ENCODE assay signal across 27 cellular contexts in genomic region chr4:38415682-38416081, GRCh38.
"Had no signal": no experiment of that assay in that cellular context is flagged by ENCODE, and none has a peak within 500 bp of the region (broad histone marks: within the 10 kb centered on the region; RNA-seq: fewer than 3 reads in every experiment).

No MANE protein-coding gene starts in this region.

- H3K9me3 ChIP-seq: adrenal gland, body of pancreas, colonic mucosa, ovary, psoas muscle, sigmoid colon, stomach, thyroid gland had no signal

- ATAC-seq: activated T-cell treated with anti-CD3 and anti-CD28 coated beads, Interleukin-2, amount 50 U/mL, for 4 hours; body of pancreas; effector memory CD8-positive, alpha-beta T cell; esophagus mucosa; natural killer cell; psoas muscle; stimulated activated effector memory CD8-positive, alpha-beta T cell treated with anti-CD3 and anti-CD28 coated beads, Interleukin-12 subunit alpha, Interleukin-12 subunit beta, amount 100 ng/mL, for 72 hours had no signal

- H3K4me3 ChIP-seq: adrenal gland, body of pancreas, colonic mucosa, ovary, psoas muscle, sigmoid colon, stomach, thyroid gland had no signal

- H3K4me1 Mint-ChIP-seq: stimulated activated effector memory CD8-positive, alpha-beta T cell treated with anti-CD3 and anti-CD28 coated beads, Interleukin-12 subunit alpha, Interleukin-12 subunit beta, amount 100 ng/mL, for 72 hours had no signal

- H3K4me1 ChIP-seq: adrenal gland, colonic mucosa, psoas muscle, sigmoid colon, thyroid gland had no signal

- H3K36me3 ChIP-seq: adrenal gland, colonic mucosa, ovary, sigmoid colon, stomach, thyroid gland had no signal

- H3K27me3 ChIP-seq: adrenal gland, body of pancreas, colonic mucosa, ovary, sigmoid colon, stomach, thyroid gland had no signal

- DNase-seq: activated CD4-positive, alpha-beta memory T cell treated with anti-CD3 and anti-CD28 coated beads for 36 hours; activated CD4-positive, alpha-beta T cell treated with anti-CD3 and anti-CD28 coated beads for 4 hours; activated T-cell treated with anti-CD3 and anti-CD28 coated beads, Interleukin-2, amount 50 U/mL, for 4 hours; adrenal gland; aorta; body of pancreas; colonic mucosa; effector memory CD8-positive, alpha-beta T cell; foreskin fibroblast; head of caudate nucleus; hippocampal formation; natural killer cell; ovary; psoas muscle; sigmoid colon; small intestine; stimulated activated CD4-positive, alpha-beta T cell treated with anti-CD3 and anti-CD28 coated beads, Interleukin-4, amount 100 ng/mL, for 24 hours; stomach; SW 1271; T-helper 9 cell; thyroid gland had no signal

- H3K36me3 Mint-ChIP-seq: natural killer cell; stimulated activated effector memory CD8-positive, alpha-beta T cell treated with anti-CD3 and anti-CD28 coated beads, Interleukin-12 subunit alpha, Interleukin-12 subunit beta, amount 100 ng/mL, for 72 hours had no signal

- H3K27ac ChIP-seq: adrenal gland, body of pancreas, colonic mucosa, ovary, psoas muscle, sigmoid colon, stomach, thyroid gland, VCaP had no signal

- H3K4me3 Mint-ChIP-seq: activated CD4-positive, alpha-beta memory T cell treated with anti-CD3 and anti-CD28 coated beads for 36 hours; activated naive CD4-positive, alpha-beta T cell treated with anti-CD3 and anti-CD28 coated beads, Interleukin-2, amount 50 U/mL, for 24 hours; activated T-cell treated with anti-CD3 and anti-CD28 coated beads, Interleukin-2, amount 50 U/mL, for 4 hours; effector memory CD8-positive, alpha-beta T cell; natural killer cell; stimulated activated effector memory CD8-positive, alpha-beta T cell treated with anti-CD3 and anti-CD28 coated beads, Interleukin-12 subunit alpha, Interleukin-12 subunit beta, amount 100 ng/mL, for 72 hours; T-helper 1 cell treated with Interleukin-12 subunit alpha and Interleukin-12 subunit beta and Interleukin-4 antibody, amounts not matched to agents 30 μg/mL and 1 μg/mL, for 36 hours had no signal

- H3K27me3 Mint-ChIP-seq: activated CD4-positive, alpha-beta memory T cell treated with anti-CD3 and anti-CD28 coated beads for 36 hours; activated naive CD4-positive, alpha-beta T cell treated with anti-CD3 and anti-CD28 coated beads, Interleukin-2, amount 50 U/mL, for 24 hours had no signal

- H3K27ac Mint-ChIP-seq: activated CD4-positive, alpha-beta memory T cell treated with anti-CD3 and anti-CD28 coated beads for 36 hours; activated naive CD4-positive, alpha-beta T cell treated with anti-CD3 and anti-CD28 coated beads, Interleukin-2, amount 50 U/mL, for 24 hours; activated T-helper 2 cell treated with anti-CD3 and anti-CD28 coated beads, Interferon-gamma antibody, Interleukin-2, Interleukin-4, amounts not matched to agents 10 μg/mL and 5 μg/mL and 100 μg/mL, durations not matched to agents 14 hours and 24 hours and 36 hours; effector memory CD8-positive, alpha-beta T cell; natural killer cell; stimulated activated effector memory CD8-positive, alpha-beta T cell treated with anti-CD3 and anti-CD28 coated beads, Interleukin-12 subunit alpha, Interleukin-12 subunit beta, amount 100 ng/mL, for 72 hours; T-helper 1 cell treated with Interleukin-12 subunit alpha and Interleukin-12 subunit beta and Interleukin-4 antibody, amounts not matched to agents 30 μg/mL and 1 μg/mL, for 36 hours had no signal
